Comparison of ENCODE assay signal across 1 cellular context in genomic region chr6:28212510-28213212, GRCh38.
TF ChIP-seq lines count a peak whose summit lies in the region.

No MANE protein-coding gene starts in this region.

TF ChIP-seq in HepG2, 621 proteins besides CTCF, POLR2A, EP300 and RAD21 (continued from another document and continues in another):
- TF ChIP-seq ZNF503 (CRISPR knock-in tag; IDR thresholded peaks at IDR 0.05) (no peak; the same call in 1 of the 2 replicates), TRIM24 (CRISPR knock-in tag; IDR thresholded peaks at IDR 0.05) (no peak), ZNF180 (CRISPR knock-in tag; IDR thresholded peaks at IDR 0.05; ENCODE audit: borderline replicate concordance, low read depth) (no peak), ZNF367 (CRISPR knock-in tag; IDR thresholded peaks at IDR 0.05; ENCODE audit: borderline replicate concordance) (0 out of 2 replicates have a peak, but pooled peaks have one; percentile 14), TFAP4 (IDR thresholded peaks at IDR 0.05; ENCODE audit: borderline replicate concordance, low read depth) (peak; percentile 83), E2F5 (CRISPR knock-in tag; conservative IDR thresholded peaks at IDR 0.05) (no peak), ZBTB49 (CRISPR knock-in tag; IDR thresholded peaks at IDR 0.05; ENCODE audit: borderline replicate concordance) (no peak), ZMAT3 (CRISPR knock-in tag; conservative IDR thresholded peaks at IDR 0.05) (no peak), KDM6A (CRISPR knock-in tag; IDR thresholded peaks at IDR 0.05; ENCODE audit: low read depth) (no peak), ZFY (CRISPR knock-in tag; IDR thresholded peaks at IDR 0.05) (no peak; the same call in 1 of the 2 replicates), ZNF557 (CRISPR knock-in tag; IDR thresholded peaks at IDR 0.05) (no peak), ATRX (CRISPR knock-in tag; IDR thresholded peaks at IDR 0.05; ENCODE audit: borderline replicate concordance) (no peak), FLYWCH1 (CRISPR knock-in tag; IDR thresholded peaks at IDR 0.05) (no peak), ZNF232 (CRISPR knock-in tag; IDR thresholded peaks at IDR 0.05; ENCODE audit: borderline replicate concordance) (0 out of 2 replicates have a peak, but pooled peaks have one; percentile 32), NFRKB (IDR thresholded peaks at IDR 0.05) (no peak), HOXA3 (CRISPR knock-in tag; IDR thresholded peaks at IDR 0.05) (peak; percentile 50; the same call in 1 of the 2 replicates), MXD4 (CRISPR knock-in tag; IDR thresholded peaks at IDR 0.05) (peak; percentile 70), MED8 (CRISPR knock-in tag; IDR thresholded peaks at IDR 0.05; ENCODE audit: insufficient replicate concordance) (no peak), BORCS8-MEF2B (CRISPR knock-in tag; IDR thresholded peaks at IDR 0.05) (0 out of 2 replicates have a peak, but pooled peaks have one; percentile 30), MBNL3 (CRISPR knock-in tag; conservative IDR thresholded peaks at IDR 0.05) (no peak), MLXIP (CRISPR knock-in tag; IDR thresholded peaks at IDR 0.05; ENCODE audit: borderline replicate concordance) (no peak), KLF6 (CRISPR knock-in tag; IDR thresholded peaks at IDR 0.05) (peak; percentile 54; the same call in 1 of the 2 replicates), MYPOP (CRISPR knock-in tag; IDR thresholded peaks at IDR 0.05) (peak; percentile 68; the same call in 1 of the 2 replicates), ARNT (IDR thresholded peaks at IDR 0.05) (no peak), TERF1 (CRISPR knock-in tag; IDR thresholded peaks at IDR 0.05) (no peak), NFE2L2 (IDR thresholded peaks at IDR 0.05; ENCODE audit: low read length) (no peak), ZNF446 (CRISPR knock-in tag; IDR thresholded peaks at IDR 0.05) (no peak), ONECUT2 (CRISPR knock-in tag; IDR thresholded peaks at IDR 0.05) (0 out of 2 replicates have a peak, but pooled peaks have one; percentile 19), ZNF281 (CRISPR knock-in tag; IDR thresholded peaks at IDR 0.05; ENCODE audit: borderline replicate concordance) (no peak), ZNF800 (CRISPR knock-in tag; IDR thresholded peaks at IDR 0.05) (peak; percentile 80; the same call in 1 of the 2 replicates), HDAC6 (IDR thresholded peaks at IDR 0.05; ENCODE audit: low read depth, low read length) (no peak), FIP1L1 (IDR thresholded peaks at IDR 0.05; ENCODE audit: borderline replicate concordance, insufficient read depth, low read depth, low read length) (no peak)
